In genomic region chr1:169115891-169116585, GRCh38 we compare ENCODE assay signal across 8 cellular contexts. TPM values are rescaled to one million over a fixed set of nuclear protein-coding genes. Genes with fewer than 3 reads are reported as not detected.
DNase-seq lines count a peak whose midpoint lies in the region; ATAC-seq, FAIRE-seq and TF ChIP-seq lines count a peak whose summit lies in the region.
"Had no signal": no experiment of that assay in that cellular context is flagged by ENCODE, and none has a peak within 500 bp of the region (broad histone marks: within the 10 kb centered on the region; RNA-seq: fewer than 3 reads in every experiment).

No MANE protein-coding gene starts in this region.

- SMC1A ChIA-PET in GM12878 (lab: Charles Lee; ENCODE audit: uncharacterized antibody, unreplicated experiment), result interaction anchor here (0.9 to 5.9 kb wide), 15 partner anchors 6 to 673 kb away, joined by 3 to 47 read pairs (median 4); no protein-coding TSS in a partner anchor

- ATAC-seq in GM19043 (IDR thresholded peaks at IDR 0.05; ENCODE audit: low read depth, unreplicated experiment) (peak; percentile 50), HG03175 (IDR thresholded peaks at IDR 0.05; ENCODE audit: unreplicated experiment) (peak; percentile 72), GM12878 (peak; percentile 89), HepG2 (peak; percentile 80), upper lobe of left lung (ENCODE audit: low FRiP score in 2 of 2) (peak; percentile 69 to 72)

- no peak overlapping the region for H3K4me3 ChIP-seq in GM12878
- H3K4me3 ChIP-seq in HepG2 (replicated peaks in 1 of 3; ENCODE audit: insufficient read depth in 1 of 3, low read depth in 2 of 3, low read length in 3 of 3), result peak overlapping the region in 1 of 3 experiments; percentile 25; a peak in 2 of 6 replicates
- peak overlapping the region in 2 of 4 donors; percentile 21 to 33 for H3K4me3 ChIP-seq in upper lobe of left lung
- H3K4me3 ChIP-seq: PC-9 had no signal

- TF ChIP-seq RAD21 in GM12878 (IDR thresholded peaks at IDR 0.05; ENCODE audit: insufficient read depth, low read depth, low read length) (no peak), HepG2 (CRISPR knock-in tag; IDR thresholded peaks at IDR 0.05) (no peak)

- H3K9me3 ChIP-seq in GM12878 (replicated peaks; ENCODE audit: control insufficient read depth, insufficient read depth, low read length) (no peaks in the 10 kb centered on the region), HepG2 (ENCODE audit: low read length) (no peaks in the 10 kb centered on the region), upper lobe of left lung (no peaks in the 10 kb centered on the region)

- H4K20me1 ChIP-seq in GM12878 (ENCODE audit: control insufficient read depth, insufficient read depth) (no peaks in the 10 kb centered on the region), HepG2 (ENCODE audit: insufficient read depth, low read length) (peaks cover 51% of the 10 kb centered on the region)

- no peak for TF ChIP-seq CTCF in GM12878 (IDR thresholded peaks at IDR 0.05 in 2 of 3, conservative IDR thresholded peaks at IDR 0.05 in 1 of 3; ENCODE audit: control insufficient read depth in 2 of 3, extremely low read depth in 1 of 3, insufficient read depth in 1 of 3, low read depth in 3 of 3, low read length in 3 of 3)
- TF ChIP-seq CTCF in HepG2 (CRISPR knock-in tag; IDR thresholded peaks at IDR 0.05), result no peak
- no peak for TF ChIP-seq CTCF in upper lobe of left lung (IDR thresholded peaks at IDR 0.05)

- FAIRE-seq in GM12878 (lab: Jason Lieb, UNC) (peak; percentile 49), HepG2 (lab: Jason Lieb, UNC) (peak; percentile 71)

- H3K79me2 ChIP-seq in GM12878 (ENCODE audit: control insufficient read depth, insufficient read depth, low read length) (no peaks in the 10 kb centered on the region), HepG2 (ENCODE audit: insufficient read depth, low read length) (peaks cover 83% of the 10 kb centered on the region)

- no TSS peak for BruUV-seq in GM12878 (replicated peaks; lab: Mats Ljungman, UMichigan)
- BruUV-seq in HepG2 (replicated peaks; lab: Mats Ljungman, UMichigan), result no TSS peak

- peaks cover 8% of the 10 kb centered on the region for H3K4me1 ChIP-seq in GM12878 (ENCODE audit: control insufficient read depth, insufficient read depth, low read length)
- peaks cover 98% of the 10 kb centered on the region for H3K4me1 ChIP-seq in HepG2 (ENCODE audit: insufficient read depth, low read length)
- H3K4me1 ChIP-seq in upper lobe of left lung, result peaks cover 19 to 45% (median 36%) of the 10 kb centered on the region in 4 donors

- peak; percentile 66 for DNase-seq in GM12878 (ENCODE audit: low read depth, low spot score)
- DNase-seq in HepG2 (ENCODE audit: low spot score), result peak; percentile 96
- DNase-seq in upper lobe of left lung, result peak; percentile 44 to 87
- no peak for DNase-seq in NCI-H510A (lab: John Stamatoyannopoulos, UW)
- DNase-seq in GF-D8 (lab: John Stamatoyannopoulos, UW), result no peak

- H3K27me3 ChIP-seq in GM12878 (replicated peaks in 1 of 2; ENCODE audit: control insufficient read depth in 2 of 2, insufficient read depth in 2 of 2, low read length in 1 of 2), result no peaks in the 10 kb centered on the region
- no peaks in the 10 kb centered on the region for H3K27me3 ChIP-seq in HepG2 (ENCODE audit: control insufficient read depth in 1 of 2, insufficient read depth in 2 of 2, low read length in 2 of 2)
- no peaks in the 10 kb centered on the region for H3K27me3 ChIP-seq in upper lobe of left lung

- POLR2A ChIA-PET in GM12878 (lab: Charles Lee) (interaction anchor here (0.6 to 1.6 kb wide), 6 partner anchors 11 to 232 kb away, joined by 3 to 5 read pairs (median 3); no protein-coding TSS in a partner anchor), HepG2 (lab: Yijun Ruan, JAX) (interaction anchor here (0.8 to 2.8 kb wide), 4 partner anchors 9 to 32 kb away, joined by 3 to 26 read pairs (median 11); partner anchors contain the start of gene ATP1B1)

- H2AFZ ChIP-seq in GM12878 (ENCODE audit: control insufficient read depth, low read depth, low read length) (no peak overlapping the region; the same call in 1 of the 2 replicates), HepG2 (ENCODE audit: low read length) (no peak overlapping the region)
- H2AFZ ChIP-seq: PC-9 had no signal

- no peak for TF ChIP-seq POLR2A in GM12878 (IDR thresholded peaks at IDR 0.05; ENCODE audit: low read depth, low read length)
- TF ChIP-seq POLR2A in HepG2 (IDR thresholded peaks at IDR 0.05; ENCODE audit: insufficient read depth in 1 of 2, low read depth in 2 of 2, low read length in 2 of 2), result peak; percentile 35 to 57; a peak in 3 of 4 replicates
- TF ChIP-seq POLR2A in upper lobe of left lung (IDR thresholded peaks at IDR 0.05), result no peak

- H3K36me3 ChIP-seq in GM12878 (ENCODE audit: control insufficient read depth in 2 of 2, insufficient read depth in 2 of 2, low read length in 1 of 2), result peaks cover 0 to 4% of the 10 kb centered on the region in 2 experiments; a peak in 2 of 4 replicates
- H3K36me3 ChIP-seq in HepG2 (replicated peaks in 1 of 2; ENCODE audit: control insufficient read depth in 1 of 2, insufficient read depth in 2 of 2, low read length in 2 of 2), result peaks cover 22 to 81% of the 10 kb centered on the region in 2 experiments
- H3K36me3 ChIP-seq in upper lobe of left lung, result peaks cover 0 to 20% (median 9%) of the 10 kb centered on the region in 4 donors

- peak overlapping the region; percentile 46; the same call in 1 of the 2 replicates for H3K4me2 ChIP-seq in GM12878 (ENCODE audit: control insufficient read depth, insufficient read depth)
- peak overlapping the region; percentile 30 for H3K4me2 ChIP-seq in HepG2 (ENCODE audit: low read depth, low read length)
- H3K4me2 ChIP-seq: PC-9 had no signal

- TF ChIP-seq EP300 in GM12878 (IDR thresholded peaks at IDR 0.05; ENCODE audit: borderline replicate concordance in 1 of 2, control insufficient read depth in 1 of 2, low read depth in 2 of 2, low read length in 2 of 2), result 0 out of 4 replicates have a peak, but pooled peaks of 1 of the 2 experiments have one; percentile 10
- peak; percentile 62 to 81; a peak in 3 of 4 replicates for TF ChIP-seq EP300 in HepG2 (IDR thresholded peaks at IDR 0.05; ENCODE audit: low read depth in 2 of 2, low read length in 2 of 2)
- peak; percentile 91 for TF ChIP-seq EP300 in HepG2 (CRISPR knock-in tag; IDR thresholded peaks at IDR 0.05; ENCODE audit: borderline replicate concordance)
- peak in 1 of 4 donors; percentile 77 for TF ChIP-seq EP300 in upper lobe of left lung (IDR thresholded peaks at IDR 0.05)

- H3K27ac ChIP-seq in GM12878 (ENCODE audit: control insufficient read depth, insufficient read depth), result 0 out of 2 replicates have a peak overlapping the region, but pooled peaks have one; percentile 20
- peak overlapping the region; percentile 66 for H3K27ac ChIP-seq in HepG2 (ENCODE audit: extremely low read length, insufficient read depth, low read length)
- H3K27ac ChIP-seq in upper lobe of left lung, result peak overlapping the region; percentile 18 to 74 (median 54)

- intact Hi-C loops in GM12878 (cut with micrococcal nuclease; ENCODE audit: unreplicated experiment) (no loop called here), HepG2 (cut with micrococcal nuclease; ENCODE audit: unreplicated experiment) (no loop called here)

- 21% methylated on average over 14 of the region's 14 CpGs for WGBS in GM12878 (ENCODE audit: insufficient coverage, insufficient replicate concordance, low lambda C conversion rate, missing lambda C conversion rate)
- 74% methylated on average over 14 of the region's 14 CpGs for WGBS in HepG2 (ENCODE audit: low lambda C conversion rate)
- 49 to 53% methylated on average over 10 to 14 of the region's 14 CpGs for WGBS in upper lobe of left lung, 2 donors

- in situ Hi-C loops in GM12878 (cut with MboI) (no loop called here), HepG2 (cut with HindIII; ENCODE audit: extremely low pct_ligation_motif_present, low pct_unique_long_range_greater_than_20kb) (no loop called here)

- RAD21 ChIA-PET in GM12878 (lab: Charles Lee; ENCODE audit: unreplicated experiment), result interaction anchor here (0.7 to 2.8 kb wide), 11 partner anchors 8 to 774 kb away, joined by 3 to 17 read pairs (median 3); no protein-coding TSS in a partner anchor

- H3K9ac ChIP-seq in GM12878 (ENCODE audit: control insufficient read depth, insufficient read depth, low read length), result no peak overlapping the region
- no peak overlapping the region; the same call in 1 of the 2 replicates for H3K9ac ChIP-seq in HepG2 (ENCODE audit: insufficient read depth, low read depth, low read length)

- CTCF ChIA-PET in GM12878 (lab: Yijun Ruan, JAX), result interaction anchor here (0.7 to 4.1 kb wide), 9 partner anchors 11 to 773 kb away, joined by 3 to 18 read pairs (median 4); no protein-coding TSS in a partner anchor
- CTCF ChIA-PET in HepG2 (lab: Yijun Ruan, JAX; ENCODE audit: low intra/inter-chr PET ratio, low total read pairs), result no interaction called here

RNA-seq across cellular contexts. Expression of gene ATP1B1, which starts 9.5 kb away (rescaled TPM):
- total RNA-seq in GM12878 (2013; cell fraction: nucleolus; rRNA removed), result 4.3 and 4.8 TPM in 2 replicates
- total RNA-seq in GM12878 (2014; rRNA removed) (0.76 and 0.96 TPM in 2 replicates), GM12878 (2014; rRNA removed; fragmentation: Illumina TruSeq; extraction: Trizol) (1.2 and 1.4 TPM in 2 replicates), GM12878 (2021) (2.7 and 3.2 TPM in 2 replicates), HepG2 (2016; rRNA removed; fragmentation: Illumina TruSeq; extraction: Trizol) (89.8 and 135 TPM in 2 replicates), upper lobe of left lung (100 to 1,000 TPM in 5 of 6 donors, 10 to 100 TPM in 1; 31.4 to 309 (median 172) TPM)
- polyA plus RNA-seq in GM12878 (2011; ENCODE audit: low read depth), result 3.1 TPM
- polyA plus RNA-seq in GM12878 (2011; rRNA removed) (14.0 and 19.7 TPM in 2 replicates), GM12878 (2014; fragmentation: Illumina TruSeq; extraction: Trizol) (1.6 and 2.6 TPM in 2 replicates), GM12878 (2014; fragmentation: Nextera tagmentation; extraction: Ambion mirVana) (under 1 TPM; 0.84 to 0.90 TPM), GM12878 (2014; rRNA removed) (1.1 and 1.3 TPM in 2 replicates), GM12878 (2016; fragmentation: Nextera tagmentation; extraction: Ambion mirVana) (1 to 10 TPM; 2.0 to 2.1 TPM), HepG2 (2011; rRNA removed) (134 TPM in 2 replicates)
- polyA plus RNA-seq in GM12878 (2011; cell fraction: cytosol; rRNA removed), result 6.6 and 7.5 TPM in 2 replicates
- 6.6 and 7.0 TPM in 2 replicates for polyA plus RNA-seq in GM12878 (2011; cell fraction: nucleus; rRNA removed)
- 4.0 and 8.0 TPM in 2 replicates for polyA plus RNA-seq in GM12878 (2012)
- 9.7 and 11.3 TPM in 2 replicates for polyA minus RNA-seq in GM12878 (2011; rRNA and poly(A)+ RNA removed)
- 7.1 and 8.2 TPM in 2 replicates for polyA minus RNA-seq in GM12878 (2011; cell fraction: cytosol; rRNA and poly(A)+ RNA removed)
- 5.3 and 8.1 TPM in 2 replicates for polyA minus RNA-seq in GM12878 (2011; cell fraction: nucleus; rRNA and poly(A)+ RNA removed)
- 15.3 and 17.7 TPM in 2 replicates for total RNA-seq in HepG2 (2016; cell fraction: cytosol; rRNA removed; fragmentation: Illumina TruSeq; extraction: Trizol; ENCODE audit: low read depth)
- 83.4 and 139 TPM in 2 replicates for total RNA-seq in HepG2 (2016; cell fraction: insoluble cytoplasmic fraction; rRNA removed; fragmentation: Illumina TruSeq; extraction: Trizol)
- total RNA-seq in HepG2 (2016; cell fraction: membrane; rRNA removed; fragmentation: Illumina TruSeq; extraction: Trizol), result 47.8 and 51.7 TPM in 2 replicates
- 170 and 186 TPM in 2 replicates for total RNA-seq in HepG2 (2016; cell fraction: nucleus; rRNA removed; fragmentation: Illumina TruSeq; extraction: Trizol)
- 63.8 and 107 TPM in 2 replicates for polyA plus RNA-seq in HepG2 (2011; cell fraction: cytosol; rRNA removed)
- polyA plus RNA-seq in HepG2 (2011; cell fraction: nucleus; rRNA removed), result 45.7 and 54.4 TPM in 2 replicates
- 194 and 216 TPM in 2 replicates for polyA plus RNA-seq in HepG2 (2012)
- 12.7 and 13.7 TPM in 2 replicates for polyA plus RNA-seq in HepG2 (2016; cell fraction: cytosol; fragmentation: Illumina TruSeq; extraction: Trizol; ENCODE audit: low read depth)
- polyA plus RNA-seq in HepG2 (2016; cell fraction: insoluble cytoplasmic fraction; fragmentation: Illumina TruSeq; extraction: Trizol; ENCODE audit: low read depth), result 116 and 118 TPM in 2 replicates
- polyA plus RNA-seq in HepG2 (2016; cell fraction: membrane; fragmentation: Illumina TruSeq; extraction: Trizol; ENCODE audit: low read depth), result 31.8 and 33.5 TPM in 2 replicates
- polyA plus RNA-seq in HepG2 (2016; cell fraction: nucleus; fragmentation: Illumina TruSeq; extraction: Trizol; ENCODE audit: insufficient read depth, low read depth), result 298 and 311 TPM in 2 replicates
- polyA minus RNA-seq in HepG2 (2011; rRNA and poly(A)+ RNA removed; ENCODE audit: low replicate concordance), result 26.2 and 55.9 TPM in 2 replicates
- 118 and 143 TPM in 2 replicates for polyA minus RNA-seq in HepG2 (2011; cell fraction: cytosol; rRNA and poly(A)+ RNA removed)
- 93.7 and 117 TPM in 2 replicates for polyA minus RNA-seq in HepG2 (2011; cell fraction: nucleus; rRNA and poly(A)+ RNA removed)

Comparison
In these comparisons a context has a peak if more than half of its experiments do, and no peak if none do; other contexts are left out.
1. DNase-seq: peak in GM12878 (single experiment), HepG2 (single experiment) and upper lobe of left lung (2 of 2); none in NCI-H510A (single experiment) and GF-D8 (single experiment).
2. POLR2A ChIP-seq: peak in HepG2 (2 of 2); none in GM12878 (single experiment) and upper lobe of left lung (0 of 4).
3. Peak in every context shown above with its lines, with median percentiles within 50 percentile points of each other: ATAC-seq and H3K27ac ChIP-seq.